ENCODE assay signal across 25 cellular contexts in genomic region chr7:13449460-13449859, GRCh38.
"Had no signal": no experiment of that assay in that cellular context is flagged by ENCODE, and none has a peak within 500 bp of the region (broad histone marks: within the 10 kb centered on the region; RNA-seq: fewer than 3 reads in every experiment).

No MANE protein-coding gene starts in this region.

- H3K4me1 ChIP-seq: neural progenitor cell, parathyroid adenoma, psoas muscle, right lobe of liver, sigmoid colon, stomach, thyroid gland, tibial nerve, upper lobe of left lung, uterus had no signal

- FAIRE-seq: small intestine had no signal

- H3K27ac ChIP-seq: neural progenitor cell, ovary, parathyroid adenoma, psoas muscle, right lobe of liver, sigmoid colon, stomach, thoracic aorta, thyroid gland, tibial nerve, upper lobe of left lung, uterus had no signal

- H3K36me3 ChIP-seq: neural progenitor cell, ovary, right lobe of liver, sigmoid colon, stomach, thoracic aorta, thyroid gland, tibial nerve, upper lobe of left lung, uterus had no signal

- ATAC-seq: naive thymus-derived CD8-positive, alpha-beta T cell; natural killer cell treated with Interleukin-12 subunit alpha and Interleukin-12 subunit beta and Interleukin-15 and Interleukin-18, amount 100 ng/mL, for 72 hours; psoas muscle; right cardiac atrium; right lobe of liver; stimulated activated effector memory CD8-positive, alpha-beta T cell treated with anti-CD3 and anti-CD28 coated beads, Interleukin-12 subunit alpha, Interleukin-12 subunit beta, amount 100 ng/mL, for 72 hours; stimulated activated naive B cell treated with anti-CD40 and anti-IgM and Interleukin-4, amounts not matched to agents 10 μg/mL and 1 μg/mL and 100 μg/mL, for 72 hours had no signal

- H3K27me3 ChIP-seq: neural progenitor cell, ovary, right lobe of liver, sigmoid colon, stomach, thyroid gland, tibial nerve, upper lobe of left lung, uterus had no signal

- H3K9me3 ChIP-seq: ovary, psoas muscle, right lobe of liver, sigmoid colon, stomach, thoracic aorta, thyroid gland, tibial nerve, upper lobe of left lung, uterus had no signal

- H3K4me3 ChIP-seq: neural progenitor cell, ovary, psoas muscle, right lobe of liver, sigmoid colon, stomach, thoracic aorta, thyroid gland, tibial nerve, upper lobe of left lung, uterus had no signal

- DNase-seq: naive thymus-derived CD8-positive, alpha-beta T cell; occipital lobe; ovary; psoas muscle; right lobe of liver; sigmoid colon; small intestine; stimulated activated CD4-positive, alpha-beta T cell treated with anti-CD3 and anti-CD28 coated beads, Interleukin-15, amount 100 ng/mL, for 24 hours; stimulated activated CD4-positive, alpha-beta T cell treated with anti-CD3 and anti-CD28 coated beads, Interleukin-2, amount 100 ng/mL, for 24 hours; stimulated activated CD4-positive, alpha-beta T cell treated with anti-CD3 and anti-CD28 coated beads, Interleukin-2, amount 100 ng/mL, for 48 hours; stimulated activated CD4-positive, alpha-beta T cell treated with anti-CD3 and anti-CD28 coated beads, Interleukin-4, amount 100 ng/mL, for 24 hours; stimulated activated naive B cell treated with anti-CD40 and anti-IgM and Interleukin-4, amounts not matched to agents 10 μg/mL and 1 μg/mL and 100 μg/mL, for 72 hours; stimulated activated naive CD4-positive, alpha-beta T cell treated with Interleukin-2 at 50 U/mL for 16 hours; stomach; thyroid gland; trophoblast cell; uterus had no signal
